Comparison of ENCODE assay signal across 8 cellular contexts in the genomic region with DNA sequence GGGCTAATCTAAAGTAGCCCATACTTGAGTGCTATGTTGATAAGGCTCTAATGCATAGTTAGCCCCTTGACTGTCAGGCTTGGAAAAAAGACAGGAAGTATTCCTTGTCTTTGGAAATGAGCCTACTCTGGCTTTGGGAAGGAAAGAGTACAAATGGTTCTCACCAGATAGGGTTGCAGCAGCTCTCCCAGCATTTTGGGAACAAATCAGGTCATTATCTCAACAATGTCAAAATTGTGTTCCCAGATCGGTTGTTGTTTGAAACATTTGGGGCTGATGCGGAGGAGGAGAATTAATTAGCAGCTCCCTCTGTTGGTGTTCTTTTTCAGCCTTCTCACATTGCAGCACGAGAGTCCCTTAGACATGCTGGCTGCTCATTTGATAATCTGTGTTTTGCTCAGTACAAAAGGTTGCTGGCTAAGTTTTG. TPM values are rescaled to one million over a fixed set of nuclear protein-coding genes. Genes with fewer than 3 reads are reported as not detected.
DNase-seq lines count a peak whose midpoint lies in the region; ATAC-seq and TF ChIP-seq lines count a peak whose summit lies in the region.

No MANE protein-coding gene starts in this region.

- H3K27me3 ChIP-seq in Caco-2 (replicated peaks; ENCODE audit: control insufficient read depth, insufficient read depth, low read length): no peaks in the 10 kb centered on the region

- POLR2A ChIA-PET in Caco-2 (lab: Charles Lee): no interaction called here

- H3K27me3 Mint-ChIP-seq in Caco-2 (ENCODE audit: insufficient read depth, unreplicated experiment) (no peaks in the 10 kb centered on the region), neural crest cell (ENCODE audit: low read depth) (no peaks in the 10 kb centered on the region)

- H3K27ac ChIP-seq in epithelial cell of prostate: peak overlapping the region; percentile 10

- H3K4me3 Mint-ChIP-seq in Caco-2 (ENCODE audit: unreplicated experiment): no peak overlapping the region
- no peak overlapping the region for H3K4me3 Mint-ChIP-seq in neural crest cell

- TF ChIP-seq CTCF in Caco-2 (IDR thresholded peaks at IDR 0.05; ENCODE audit: insufficient read depth in 1 of 2, low read depth in 1 of 2, low read length in 1 of 2, severe bottlenecking in 1 of 2, unreplicated experiment in 1 of 2): peak; percentile 16 to 38
- peak; percentile 46 for TF ChIP-seq CTCF in neural crest cell (conservative IDR thresholded peaks at IDR 0.05)

- no peaks in the 10 kb centered on the region for H3K9me3 ChIP-seq in Caco-2

- H3K27ac Mint-ChIP-seq in Caco-2 (ENCODE audit: unreplicated experiment) (peak overlapping the region; percentile 35), neural crest cell (ENCODE audit: unreplicated experiment) (no peak overlapping the region)

- no peak overlapping the region for H3K4me3 ChIP-seq in Caco-2 (ENCODE audit: low read depth, low read length)

- no TSS peak for BruUV-seq in Caco-2 (replicated peaks; lab: Mats Ljungman, UMichigan)

- DNase-seq in Caco-2 (peak in 1 of 2 experiments; percentile 17), NCI-H226 (peak; percentile 29), epithelial cell of prostate (ENCODE audit: low read depth, low spot score) (no peak), neural crest cell (ENCODE audit: low read depth, low spot score) (no peak), mucosa of gallbladder (ENCODE audit: low spot score) (no peak), HUDEP-2 (lab: John Stamatoyannopoulos, UW; ENCODE audit: unreplicated experiment in 76 of 76) (no peak)

- intact Hi-C loops in Caco-2 (cut with micrococcal nuclease; ENCODE audit: unreplicated experiment): loop anchor here (1.0 to 2.0 kb wide), 2 partner anchors 140 to 160 kb away; no protein-coding TSS in a partner anchor

- H3K9me3 Mint-ChIP-seq in Caco-2 (ENCODE audit: unreplicated experiment): no peaks in the 10 kb centered on the region
- no peaks in the 10 kb centered on the region for H3K9me3 Mint-ChIP-seq in neural crest cell

- 0 out of 2 replicates have a peak, but pooled peaks cover 4% of the 10 kb centered on the region for H3K4me1 ChIP-seq in Caco-2

- H3K36me3 Mint-ChIP-seq in Caco-2 (ENCODE audit: insufficient read depth, unreplicated experiment): peaks cover 59% of the 10 kb centered on the region
- no peaks in the 10 kb centered on the region for H3K36me3 Mint-ChIP-seq in neural crest cell (ENCODE audit: low read depth)

- no peaks in the 10 kb centered on the region for H3K36me3 ChIP-seq in Caco-2 (ENCODE audit: control insufficient read depth, insufficient read depth, low read length)

- peaks cover 27% of the 10 kb centered on the region for H3K4me1 Mint-ChIP-seq in Caco-2 (ENCODE audit: low read depth, unreplicated experiment)
- H3K4me1 Mint-ChIP-seq in neural crest cell: peaks cover 17% of the 10 kb centered on the region

- CTCF ChIA-PET in Caco-2 (lab: Charles Lee): no interaction called here

- ATAC-seq in GM18868 (IDR thresholded peaks at IDR 0.05; ENCODE audit: unreplicated experiment): no peak
- no peak for ATAC-seq in HG02623 (IDR thresholded peaks at IDR 0.05; ENCODE audit: unreplicated experiment)

RNA-seq across cellular contexts. Expression of a gene that starts 42.3 kb away (rescaled TPM):
- 51.7 and 58.7 TPM in 2 replicates for total RNA-seq in Caco-2 (2022)
- total RNA-seq in neural crest cell: 20.7 and 21.0 TPM in 2 replicates
- 80.6 TPM for total RNA-seq in mucosa of gallbladder
